In genomic region chr10:22265839-22266537, GRCh38 we compare ENCODE assay signal across 1 cellular context.
TF ChIP-seq lines count a peak whose summit lies in the region.

No MANE protein-coding gene starts in this region.

TF ChIP-seq in K562, 482 proteins besides CTCF, POLR2A, EP300 and RAD21:
- TF ChIP-seq ILF3 (IDR thresholded peaks at IDR 0.05; ENCODE audit: borderline replicate concordance) (no peak), ZNF263 (CRISPR knock-in tag; IDR thresholded peaks at IDR 0.05; ENCODE audit: borderline replicate concordance) (no peak), CEBPB (tag; IDR thresholded peaks at IDR 0.05) (peak; percentile 60), CGGBP1 (CRISPR knock-in tag; IDR thresholded peaks at IDR 0.05) (no peak), CEBPG (CRISPR knock-in tag; IDR thresholded peaks at IDR 0.05) (no peak), CEBPG (tag; conservative IDR thresholded peaks at IDR 0.05 in 1 of 2, IDR thresholded peaks at IDR 0.05 in 1 of 2) (0 out of 4 replicates have a peak, but pooled peaks of 1 of the 2 experiments have one; percentile 22), POLR2AphosphoS2 (IDR thresholded peaks at IDR 0.05; ENCODE audit: low read length) (no peak), RB1 (IDR thresholded peaks at IDR 0.05; ENCODE audit: low read depth) (no peak), ZNF431 (CRISPR knock-in tag; IDR thresholded peaks at IDR 0.05) (peak; percentile 92)
- TF ChIP-seq, protein P1, sequence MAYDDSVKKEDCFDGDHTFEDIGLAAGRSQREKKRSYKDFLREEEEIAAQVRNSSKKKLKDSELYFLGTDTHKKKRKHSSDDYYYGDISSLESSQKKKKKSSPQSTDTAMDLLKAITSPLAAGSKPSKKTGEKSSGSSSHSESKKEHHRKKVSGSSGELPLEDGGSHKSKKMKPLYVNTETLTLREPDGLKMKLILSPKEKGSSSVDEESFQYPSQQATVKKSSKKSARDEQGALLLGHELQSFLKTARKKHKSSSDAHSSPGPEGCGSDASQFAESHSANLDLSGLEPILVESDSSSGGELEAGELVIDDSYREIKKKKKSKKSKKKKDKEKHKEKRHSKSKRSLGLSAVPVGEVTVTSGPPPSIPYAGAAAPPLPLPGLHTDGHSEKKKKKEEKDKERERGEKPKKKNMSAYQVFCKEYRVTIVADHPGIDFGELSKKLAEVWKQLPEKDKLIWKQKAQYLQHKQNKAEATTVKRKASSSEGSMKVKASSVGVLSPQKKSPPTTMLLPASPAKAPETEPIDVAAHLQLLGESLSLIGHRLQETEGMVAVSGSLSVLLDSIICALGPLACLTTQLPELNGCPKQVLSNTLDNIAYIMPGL (CRISPR knock-in tag; IDR thresholded peaks at IDR 0.05): no peak
TF ChIP-seq in K562: peak in this region for 3.
